In the genomic region with DNA sequence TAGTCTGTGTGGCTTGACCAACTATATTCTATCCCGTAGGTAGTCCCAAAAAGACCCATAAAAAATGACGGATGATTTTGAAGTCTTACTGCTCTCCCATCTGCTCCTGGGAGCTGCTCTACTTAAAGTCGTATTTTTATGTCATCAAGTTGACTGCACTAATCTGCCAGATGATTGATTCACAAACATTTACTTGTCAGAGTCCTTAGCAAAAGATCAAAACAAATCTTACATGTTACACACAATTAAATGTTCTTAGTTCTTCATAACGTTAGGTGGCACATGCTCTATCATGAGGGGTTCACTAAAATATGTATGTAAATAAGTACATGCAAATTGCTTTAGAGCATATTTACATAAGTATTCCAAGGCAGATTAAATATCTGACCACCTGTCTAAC, we compare ENCODE assay signal across 22 cellular contexts.
"Had no signal": no experiment of that assay in that cellular context is flagged by ENCODE, and none has a peak within 500 bp of the region (broad histone marks: within the 10 kb centered on the region; RNA-seq: fewer than 3 reads in every experiment).

No MANE protein-coding gene starts in this region.

- H3K4me3 ChIP-seq: heart left ventricle, psoas muscle, spleen, testis, tibial nerve, upper lobe of right lung, vagina had no signal

- H3K9me3 Mint-ChIP-seq: endodermal cell; nephron progenitor cell; stimulated activated memory B cell treated with anti-CD40 and anti-IgM and Interleukin-4, amounts not matched to agents 10 μg/mL and 1 μg/mL and 100 μg/mL, for 72 hours had no signal

- H3K9me3 ChIP-seq: neutrophil, psoas muscle, testis, upper lobe of right lung, vagina had no signal

- H3K4me3 Mint-ChIP-seq: endodermal cell; naive thymus-derived CD4-positive, alpha-beta T cell; nephron progenitor cell; stimulated activated memory B cell treated with anti-CD40 and anti-IgM and Interleukin-4, amounts not matched to agents 10 μg/mL and 1 μg/mL and 100 μg/mL, for 72 hours; stimulated activated naive CD8-positive, alpha-beta T cell treated with anti-CD3 and anti-CD28 coated beads, Interleukin-15, amount 100 ng/mL, for 72 hours had no signal

- H3K27ac Mint-ChIP-seq: endodermal cell; naive thymus-derived CD4-positive, alpha-beta T cell; nephron progenitor cell; stimulated activated memory B cell treated with anti-CD40 and anti-IgM and Interleukin-4, amounts not matched to agents 10 μg/mL and 1 μg/mL and 100 μg/mL, for 72 hours; stimulated activated naive CD8-positive, alpha-beta T cell treated with anti-CD3 and anti-CD28 coated beads, Interleukin-15, amount 100 ng/mL, for 72 hours had no signal

- DNase-seq: effector CD4-positive, alpha-beta T cell; endodermal cell; foreskin melanocyte; heart left ventricle; hippocampal formation; kidney glomerular epithelial cell; mammary epithelial cell; naive thymus-derived CD4-positive, alpha-beta T cell; nephron progenitor cell; psoas muscle; spleen; stimulated activated CD4-positive, alpha-beta T cell treated with anti-CD3 and anti-CD28 coated beads, Interleukin-15, amount 100 ng/mL, for 24 hours; stimulated activated CD4-positive, alpha-beta T cell treated with anti-CD3 and anti-CD28 coated beads, Interleukin-1b, Interleukin-23, amount 100 ng/mL, for 48 hours; stimulated activated CD4-positive, alpha-beta T cell treated with anti-CD3 and anti-CD28 coated beads, Interleukin-4, amount 100 ng/mL, for 24 hours; stimulated activated naive CD8-positive, alpha-beta T cell treated with anti-CD3 and anti-CD28 coated beads, Interleukin-15, amount 100 ng/mL, for 72 hours; testis; upper lobe of right lung had no signal

- H3K27ac ChIP-seq: heart left ventricle, neutrophil, psoas muscle, spleen, testis, tibial nerve, upper lobe of right lung, vagina had no signal

- H3K27me3 Mint-ChIP-seq: naive thymus-derived CD4-positive, alpha-beta T cell; stimulated activated memory B cell treated with anti-CD40 and anti-IgM and Interleukin-4, amounts not matched to agents 10 μg/mL and 1 μg/mL and 100 μg/mL, for 72 hours; stimulated activated naive CD8-positive, alpha-beta T cell treated with anti-CD3 and anti-CD28 coated beads, Interleukin-15, amount 100 ng/mL, for 72 hours had no signal

- H3K4me1 ChIP-seq: heart left ventricle, psoas muscle, spleen, testis, tibial nerve, upper lobe of right lung, vagina had no signal

- H3K36me3 ChIP-seq: heart left ventricle, neutrophil, spleen, tibial nerve, upper lobe of right lung, vagina had no signal

- H3K4me1 Mint-ChIP-seq: endodermal cell; naive thymus-derived CD4-positive, alpha-beta T cell; nephron progenitor cell; stimulated activated memory B cell treated with anti-CD40 and anti-IgM and Interleukin-4, amounts not matched to agents 10 μg/mL and 1 μg/mL and 100 μg/mL, for 72 hours; stimulated activated naive CD8-positive, alpha-beta T cell treated with anti-CD3 and anti-CD28 coated beads, Interleukin-15, amount 100 ng/mL, for 72 hours had no signal

- H3K27me3 ChIP-seq: heart left ventricle, neutrophil, spleen, testis, tibial nerve, upper lobe of right lung, vagina had no signal

- ATAC-seq: heart left ventricle; naive thymus-derived CD4-positive, alpha-beta T cell; psoas muscle; sciatic nerve; stimulated activated memory B cell treated with anti-CD40 and anti-IgM and Interleukin-4, amounts not matched to agents 10 μg/mL and 1 μg/mL and 100 μg/mL, for 72 hours; stimulated activated naive CD8-positive, alpha-beta T cell treated with anti-CD3 and anti-CD28 coated beads, Interleukin-15, amount 100 ng/mL, for 72 hours; upper lobe of right lung had no signal

- H3K36me3 Mint-ChIP-seq: naive thymus-derived CD4-positive, alpha-beta T cell; stimulated activated memory B cell treated with anti-CD40 and anti-IgM and Interleukin-4, amounts not matched to agents 10 μg/mL and 1 μg/mL and 100 μg/mL, for 72 hours had no signal
